Comparison of ENCODE assay signal across 1 cellular context in genomic region chr20:47357296-47358051, GRCh38.
A peak's percentile ranks its signal among the peaks of the same experiment; 100 is the strongest.
TF ChIP-seq lines count a peak whose summit lies in the region.

No MANE protein-coding gene starts in this region.

TF ChIP-seq in K562, 482 proteins besides CTCF, POLR2A, EP300 and RAD21 (continued from another document and continues in another):
- peak; percentile 45; the same call in 1 of the 2 replicates for TF ChIP-seq ZBTB40 (IDR thresholded peaks at IDR 0.05)
- TF ChIP-seq ZBTB40 (CRISPR knock-in tag; IDR thresholded peaks at IDR 0.05): no peak
- TF ChIP-seq CREB3L1 (IDR thresholded peaks at IDR 0.05; ENCODE audit: borderline replicate concordance, low read depth): peak; percentile 54; the same call in 1 of the 2 replicates
- no peak for TF ChIP-seq NCOA6 (IDR thresholded peaks at IDR 0.05)
- peak; percentile 88 for TF ChIP-seq OTX1 (CRISPR knock-in tag; IDR thresholded peaks at IDR 0.05)
- TF ChIP-seq ZNF174 (CRISPR knock-in tag; IDR thresholded peaks at IDR 0.05): no peak
- TF ChIP-seq ZNF3 (CRISPR knock-in tag; IDR thresholded peaks at IDR 0.05): no peak
- peak; percentile 51 for TF ChIP-seq ZNF239 (CRISPR knock-in tag; IDR thresholded peaks at IDR 0.05)
- no peak for TF ChIP-seq FOXP4 (CRISPR knock-in tag; IDR thresholded peaks at IDR 0.05; ENCODE audit: borderline replicate concordance)
- TF ChIP-seq HSF4 (CRISPR knock-in tag; IDR thresholded peaks at IDR 0.05; ENCODE audit: borderline replicate concordance): no peak; the same call in 1 of the 2 replicates
- TF ChIP-seq ZNF398 (CRISPR knock-in tag; IDR thresholded peaks at IDR 0.05): no peak
- TF ChIP-seq E2F3 (CRISPR knock-in tag; IDR thresholded peaks at IDR 0.05): peak; percentile 87
- no peak for TF ChIP-seq ZBED1 (IDR thresholded peaks at IDR 0.05)
- peak; percentile 91 for TF ChIP-seq RBFOX2 (IDR thresholded peaks at IDR 0.05; ENCODE audit: low read depth, low read length)
- no peak for TF ChIP-seq TOE1 (IDR thresholded peaks at IDR 0.05; ENCODE audit: borderline replicate concordance)
- TF ChIP-seq TOE1 (CRISPR knock-in tag; IDR thresholded peaks at IDR 0.05; ENCODE audit: borderline replicate concordance, low read depth): no peak
- no peak; the same call in 1 of the 2 replicates for TF ChIP-seq ZNF76 (CRISPR knock-in tag; IDR thresholded peaks at IDR 0.05; ENCODE audit: borderline replicate concordance)
- TF ChIP-seq PHF20 (IDR thresholded peaks at IDR 0.05; ENCODE audit: partially characterized antibody): no peak
- TF ChIP-seq HBP1 (CRISPR knock-in tag; IDR thresholded peaks at IDR 0.05): peak; percentile 34; the same call in 1 of the 2 replicates
- peak; percentile 86 for TF ChIP-seq HMBOX1 (IDR thresholded peaks at IDR 0.05)
- TF ChIP-seq DNMT1 (IDR thresholded peaks at IDR 0.05): no peak
- no peak for TF ChIP-seq ZNF384 (IDR thresholded peaks at IDR 0.05; ENCODE audit: low read depth, low read length)
- TF ChIP-seq RBM17 (IDR thresholded peaks at IDR 0.05; ENCODE audit: borderline replicate concordance, low read depth, low read length): no peak
- no peak for TF ChIP-seq SAP30 (IDR thresholded peaks at IDR 0.05; ENCODE audit: borderline replicate concordance, insufficient read depth, low read depth, low read length, poor library complexity, severe bottlenecking)
- TF ChIP-seq ZNF140 (CRISPR knock-in tag; IDR thresholded peaks at IDR 0.05): peak; percentile 72; the same call in 1 of the 2 replicates
- peak; percentile 91; the same call in 1 of the 2 replicates for TF ChIP-seq SMAD4 (CRISPR knock-in tag; conservative IDR thresholded peaks at IDR 0.05)
- no peak for TF ChIP-seq PURB (CRISPR knock-in tag; IDR thresholded peaks at IDR 0.05; ENCODE audit: low read depth)
- no peak for TF ChIP-seq ZNF253 (CRISPR knock-in tag; conservative IDR thresholded peaks at IDR 0.05)
- peak; percentile 36; the same call in 1 of the 2 replicates for TF ChIP-seq HLTF (IDR thresholded peaks at IDR 0.05)
- peak; percentile 61; the same call in 1 of the 2 replicates for TF ChIP-seq ATF7 (IDR thresholded peaks at IDR 0.05)
- TF ChIP-seq L3MBTL2 (IDR thresholded peaks at IDR 0.05): peak; percentile 95
- no peak for TF ChIP-seq HNRNPK (IDR thresholded peaks at IDR 0.05; ENCODE audit: low read depth, low read length, poor library complexity, severe bottlenecking)
- TF ChIP-seq TBP (optimal IDR thresholded peaks at IDR 0.05; ENCODE audit: low read depth, low read length): peak; percentile 77
- no peak; the same call in 1 of the 2 replicates for TF ChIP-seq ETS1 (conservative IDR thresholded peaks at IDR 0.05; ENCODE audit: control insufficient read depth, low read depth, low read length)
- peak; percentile 57 for TF ChIP-seq TSHZ1 (CRISPR knock-in tag; IDR thresholded peaks at IDR 0.05)
- peak; percentile 95 for TF ChIP-seq NFRKB (IDR thresholded peaks at IDR 0.05; ENCODE audit: low read depth)
- TF ChIP-seq ZC3H11A (IDR thresholded peaks at IDR 0.05; ENCODE audit: low read depth, low read length): 0 out of 2 replicates have a peak, but pooled peaks have one; percentile 10
- no peak for TF ChIP-seq ZFP30 (CRISPR knock-in tag; IDR thresholded peaks at IDR 0.05; ENCODE audit: borderline replicate concordance)
- no peak for TF ChIP-seq SAFB (IDR thresholded peaks at IDR 0.05; ENCODE audit: borderline replicate concordance, low read depth, low read length)
- peak; percentile 79 for TF ChIP-seq KDM5B (IDR thresholded peaks at IDR 0.05; ENCODE audit: insufficient replicate concordance, low read depth, low read length)
